1 cellular context compared by ENCODE assay signal in the genomic region with DNA sequence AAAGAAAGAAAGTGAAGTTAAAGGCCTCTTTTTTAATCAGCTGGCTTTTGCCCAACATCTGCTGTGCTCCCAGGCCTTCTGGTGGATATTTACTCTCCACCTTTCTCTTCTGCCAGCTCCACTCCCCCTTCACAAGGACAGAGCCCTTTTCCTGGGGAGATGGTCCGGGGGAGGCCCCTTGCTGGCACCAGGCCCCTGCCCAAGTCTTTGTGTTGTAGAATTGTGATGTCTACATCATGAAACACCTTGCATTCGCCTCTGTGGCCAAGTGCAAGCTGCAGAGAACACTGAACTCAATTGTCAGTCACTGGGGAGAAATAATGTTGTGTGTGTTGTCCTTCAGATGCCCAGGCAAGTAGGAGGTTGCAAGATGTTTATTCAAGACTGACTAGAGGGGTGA.
TF ChIP-seq lines count a peak whose summit lies in the region.

No MANE protein-coding gene starts in this region.

TF ChIP-seq in IMR-90, 13 proteins besides CTCF, POLR2A, EP300 and RAD21:
- TF ChIP-seq CEBPB (IDR thresholded peaks at IDR 0.05; ENCODE audit: low read depth, low read length) (no peak), MXI1 (IDR thresholded peaks at IDR 0.05; ENCODE audit: borderline replicate concordance, low read depth, low read length) (no peak), CHD1 (IDR thresholded peaks at IDR 0.05; ENCODE audit: low read depth, low read length) (no peak), SMC3 (IDR thresholded peaks at IDR 0.05; ENCODE audit: low read depth, low read length) (no peak), MAFK (IDR thresholded peaks at IDR 0.05; ENCODE audit: low read depth, low read length) (no peak), NFE2L2 (IDR thresholded peaks at IDR 0.05; ENCODE audit: low read depth, low read length) (no peak), RCOR1 (IDR thresholded peaks at IDR 0.05; ENCODE audit: insufficient replicate concordance, low read length) (no peak), BHLHE40 (IDR thresholded peaks at IDR 0.05; ENCODE audit: low read depth, low read length) (no peak), RFX5 (IDR thresholded peaks at IDR 0.05; ENCODE audit: low read depth, low read length) (no peak), MAZ (IDR thresholded peaks at IDR 0.05; ENCODE audit: borderline replicate concordance, low read depth, low read length) (no peak), FOS (IDR thresholded peaks at IDR 0.05; ENCODE audit: low read depth, low read length) (no peak)
- TF ChIP-seq, protein P1, sequence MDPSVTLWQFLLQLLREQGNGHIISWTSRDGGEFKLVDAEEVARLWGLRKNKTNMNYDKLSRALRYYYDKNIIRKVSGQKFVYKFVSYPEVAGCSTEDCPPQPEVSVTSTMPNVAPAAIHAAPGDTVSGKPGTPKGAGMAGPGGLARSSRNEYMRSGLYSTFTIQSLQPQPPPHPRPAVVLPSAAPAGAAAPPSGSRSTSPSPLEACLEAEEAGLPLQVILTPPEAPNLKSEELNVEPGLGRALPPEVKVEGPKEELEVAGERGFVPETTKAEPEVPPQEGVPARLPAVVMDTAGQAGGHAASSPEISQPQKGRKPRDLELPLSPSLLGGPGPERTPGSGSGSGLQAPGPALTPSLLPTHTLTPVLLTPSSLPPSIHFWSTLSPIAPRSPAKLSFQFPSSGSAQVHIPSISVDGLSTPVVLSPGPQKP (IDR thresholded peaks at IDR 0.05; ENCODE audit: borderline replicate concordance, low read depth, low read length), result no peak
- TF ChIP-seq, protein P2, sequence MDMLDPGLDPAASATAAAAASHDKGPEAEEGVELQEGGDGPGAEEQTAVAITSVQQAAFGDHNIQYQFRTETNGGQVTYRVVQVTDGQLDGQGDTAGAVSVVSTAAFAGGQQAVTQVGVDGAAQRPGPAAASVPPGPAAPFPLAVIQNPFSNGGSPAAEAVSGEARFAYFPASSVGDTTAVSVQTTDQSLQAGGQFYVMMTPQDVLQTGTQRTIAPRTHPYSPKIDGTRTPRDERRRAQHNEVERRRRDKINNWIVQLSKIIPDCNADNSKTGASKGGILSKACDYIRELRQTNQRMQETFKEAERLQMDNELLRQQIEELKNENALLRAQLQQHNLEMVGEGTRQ (IDR thresholded peaks at IDR 0.05; ENCODE audit: low read depth, low read length), result no peak
